In the genomic region with DNA sequence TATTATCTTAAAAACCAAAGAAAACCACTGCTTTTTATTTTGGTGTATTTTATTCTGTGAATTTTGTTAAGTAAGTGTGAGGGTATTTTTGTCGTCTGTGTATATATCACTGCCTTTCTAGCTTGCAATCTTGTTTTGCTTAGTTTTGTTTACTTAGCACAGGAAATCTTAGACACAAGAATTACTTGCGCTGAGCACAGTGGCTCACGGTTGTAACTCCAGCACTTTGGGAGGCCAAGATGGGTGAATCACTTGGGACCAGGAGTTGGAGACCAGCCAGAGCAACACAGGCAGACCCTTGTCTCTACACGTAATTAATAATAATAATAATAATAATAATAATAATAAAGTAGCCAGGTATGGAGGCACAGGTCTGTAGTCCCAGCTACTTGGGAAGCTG, we compare ENCODE assay signal across 19 cellular contexts.
DNase-seq lines count a peak whose midpoint lies in the region.
"Had no signal": no experiment of that assay in that cellular context is flagged by ENCODE, and none has a peak within 500 bp of the region (broad histone marks: within the 10 kb centered on the region; RNA-seq: fewer than 3 reads in every experiment).

No MANE protein-coding gene starts in this region.

- no peaks in the 10 kb centered on the region for H3K4me1 Mint-ChIP-seq in CD4-positive, alpha-beta memory T cell

- no peak overlapping the region for H3K4me3 Mint-ChIP-seq in CD4-positive, alpha-beta memory T cell

- no peaks in the 10 kb centered on the region for H3K27me3 Mint-ChIP-seq in CD4-positive, alpha-beta memory T cell

- intact Hi-C loops in CD4-positive, alpha-beta memory T cell (cut with micrococcal nuclease): no loop called here

- CTCF ChIA-PET in CD4-positive, alpha-beta memory T cell (lab: Charles Lee; ENCODE audit: partially characterized antibody): no interaction called here

- H3K27ac Mint-ChIP-seq in CD4-positive, alpha-beta memory T cell: no peak overlapping the region

- no peaks in the 10 kb centered on the region for H3K9me3 ChIP-seq in CD4-positive, alpha-beta memory T cell (ENCODE audit: control insufficient read depth in 1 of 2, low read length in 2 of 2)
- H3K9me3 ChIP-seq: Caco-2 had no signal

- no peaks in the 10 kb centered on the region for H3K27me3 ChIP-seq in CD4-positive, alpha-beta memory T cell (ENCODE audit: insufficient read depth, low read length)

- H3K36me3 ChIP-seq in CD4-positive, alpha-beta memory T cell (ENCODE audit: insufficient read depth, low read length): no peaks in the 10 kb centered on the region

- POLR2A ChIA-PET in CD4-positive, alpha-beta memory T cell (lab: Charles Lee; ENCODE audit: partially characterized antibody): no interaction called here

- H3K4me3 ChIP-seq in CD4-positive, alpha-beta memory T cell (ENCODE audit: low read length in 2 of 2): no peak overlapping the region
- H3K4me3 ChIP-seq: GM12878, K562 had no signal

- no peaks in the 10 kb centered on the region for H3K36me3 Mint-ChIP-seq in CD4-positive, alpha-beta memory T cell

- H3K27ac ChIP-seq in CD4-positive, alpha-beta memory T cell (ENCODE audit: low read depth, low read length): no peak overlapping the region
- H3K27ac ChIP-seq: HL-60, RWPE1 had no signal

- DNase-seq in EH (ENCODE audit: low read depth) (peak; percentile 48), amniotic epithelial cell (ENCODE audit: low read depth) (peak; percentile 67), fibroblast of gingiva (ENCODE audit: low read depth) (peak; percentile 45), renal cortical epithelial cell (ENCODE audit: low read depth) (peak; percentile 44), inferior parietal cortex (ENCODE audit: extremely low spot score) (no peak), NCI-H2196 treated with DMSO at 0.1 percent for 48 hours (lab: John Stamatoyannopoulos, UW; ENCODE audit: unreplicated experiment) (no peak)
- no peak for DNase-seq in CD4-positive, alpha-beta memory T cell
- DNase-seq: Caco-2, DMS153, HCEC 1CT, NCI-H1436, NCI-H2029 treated with DMSO at 0.1 percent for 48 hours, NCI-H2171 treated with DMSO at 0.1 percent for 48 hours, NCI-H774, PC-3 had no signal

- H3K9me3 Mint-ChIP-seq in CD4-positive, alpha-beta memory T cell: no peaks in the 10 kb centered on the region

- no peaks in the 10 kb centered on the region for H3K4me1 ChIP-seq in CD4-positive, alpha-beta memory T cell (ENCODE audit: insufficient read depth, low read length)
- H3K4me1 ChIP-seq: Caco-2 had no signal

Comparison
In these comparisons a context has a peak if more than half of its experiments do, and no peak if none do; other contexts are left out.
1. DNase-seq: peak in EH (single experiment), amniotic epithelial cell (single experiment), fibroblast of gingiva (single experiment) and renal cortical epithelial cell (single experiment); none in CD4-positive, alpha-beta memory T cell (0 of 5), inferior parietal cortex (single experiment) and NCI-H2196 treated with DMSO at 0.1 percent for 48 hours (single experiment).